Comparison of ENCODE assay signal across 8 cellular contexts in genomic region chr18:23071285-23071684, GRCh38.
DNase-seq lines count a peak whose midpoint lies in the region; FAIRE-seq and TF ChIP-seq lines count a peak whose summit lies in the region.

No MANE protein-coding gene starts in this region.

- H3K9me3 ChIP-seq in neural progenitor cell (ENCODE audit: low read depth) = no peaks in the 10 kb centered on the region

- H4K20me1 ChIP-seq in neural progenitor cell (ENCODE audit: low read depth) = no peaks in the 10 kb centered on the region

- DNase-seq in GM12892 (ENCODE audit: insufficient read length) (peak; percentile 41), H4 (ENCODE audit: low spot score) (peak; percentile 80), NCI-H69 (lab: John Stamatoyannopoulos, UW) (peak; percentile 40), iris pigment epithelial cell (ENCODE audit: low read depth) (peak; percentile 40), coronary artery (ENCODE audit: low spot score) (no peak), neural progenitor cell (ENCODE audit: low spot score) (no peak)
- peak; percentile 80 for DNase-seq in activated CD8-positive, alpha-beta memory T cell treated with anti-CD3 and anti-CD28 coated beads, Interleukin-2, amount 50 U/mL, for 48 hours
- DNase-seq in stimulated activated CD8-positive, alpha-beta memory T cell treated with anti-CD3 and anti-CD28 coated beads, Interleukin-7, amount 100 ng/mL, for 24 hours (ENCODE audit: low read depth) = peak; percentile 40

- H3K9me3 Mint-ChIP-seq in neural progenitor cell = peaks cover 2% of the 10 kb centered on the region

- peak; percentile 93 for FAIRE-seq in GM12892 (lab: Jason Lieb, UNC)

- no peak overlapping the region for H3K4me3 ChIP-seq in coronary artery
- H3K4me3 ChIP-seq in neural progenitor cell = no peak overlapping the region

- H3K4me1 Mint-ChIP-seq in neural progenitor cell = peaks cover 13% of the 10 kb centered on the region

- H3F3A ChIP-seq in neural progenitor cell (ENCODE audit: low read depth) = no peaks in the 10 kb centered on the region

- H3K79me2 ChIP-seq in neural progenitor cell (ENCODE audit: low read depth) = no peaks in the 10 kb centered on the region

- no peaks in the 10 kb centered on the region for H3K27me3 ChIP-seq in neural progenitor cell

- H3K4me3 Mint-ChIP-seq in neural progenitor cell = no peak overlapping the region

- no peaks in the 10 kb centered on the region for H3K4me1 ChIP-seq in neural progenitor cell

- no peak overlapping the region for H3K27ac ChIP-seq in coronary artery
- no peak overlapping the region for H3K27ac ChIP-seq in neural progenitor cell

- peaks cover 2% of the 10 kb centered on the region for H3K27me3 Mint-ChIP-seq in neural progenitor cell (ENCODE audit: insufficient read depth, low read depth)

- peak; percentile 50; the same call in 1 of the 2 replicates for TF ChIP-seq POLR2A in GM12892 (IDR thresholded peaks at IDR 0.05; ENCODE audit: low read depth, low read length)

- H3K4me2 ChIP-seq in neural progenitor cell = no peak overlapping the region

- H3K9ac ChIP-seq in neural progenitor cell = no peak overlapping the region

- TF ChIP-seq CTCF in coronary artery (IDR thresholded peaks at IDR 0.05) = no peak
- TF ChIP-seq CTCF in neural progenitor cell (IDR thresholded peaks at IDR 0.05) = no peak

- H2AFZ ChIP-seq in neural progenitor cell (replicated peaks) = no peak overlapping the region

- no peak overlapping the region for H3K27ac Mint-ChIP-seq in neural progenitor cell

- H3K36me3 ChIP-seq in neural progenitor cell = no peaks in the 10 kb centered on the region

- H3K36me3 Mint-ChIP-seq in neural progenitor cell = no peaks in the 10 kb centered on the region

Comparison
In these comparisons a context has a peak if more than half of its experiments do, and no peak if none do; other contexts are left out.
1. DNase-seq: peak in GM12892 (single experiment), H4 (single experiment), NCI-H69 (single experiment), activated CD8-positive, alpha-beta memory T cell treated with anti-CD3 and anti-CD28 coated beads, Interleukin-2, amount 50 U/mL, for 48 hours (single experiment), iris pigment epithelial cell (single experiment) and stimulated activated CD8-positive, alpha-beta memory T cell treated with anti-CD3 and anti-CD28 coated beads, Interleukin-7, amount 100 ng/mL, for 24 hours (single experiment); none in coronary artery (single experiment) and neural progenitor cell (single experiment).